In the genomic region with DNA sequence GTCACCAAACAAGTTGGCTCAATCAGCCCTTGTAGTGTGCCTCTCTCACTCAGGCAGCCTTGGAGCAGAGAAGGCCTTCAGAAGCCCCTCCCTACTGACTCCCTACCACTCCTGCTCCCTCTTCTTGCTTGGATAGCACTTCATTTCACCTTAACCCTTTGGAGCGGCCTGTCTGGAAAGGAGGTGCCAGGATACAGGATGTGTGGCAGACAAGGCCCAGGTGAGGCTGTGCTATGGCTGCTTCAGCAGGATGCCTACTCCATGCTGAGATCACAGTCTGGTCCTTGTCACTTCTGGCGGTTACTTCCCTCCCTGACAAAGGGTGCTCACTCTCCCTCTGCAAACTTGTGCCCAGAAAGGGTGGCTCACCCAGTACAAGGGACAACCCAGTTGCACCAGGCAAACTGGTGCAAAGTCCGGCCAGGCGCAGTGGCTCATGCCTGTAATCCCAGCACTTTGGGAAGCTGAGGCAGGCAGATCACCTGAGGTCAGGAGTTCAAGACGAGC, we compare ENCODE assay signal across 2 cellular contexts.
TF ChIP-seq lines count a peak whose summit lies in the region.

No MANE protein-coding gene starts in this region.

TF ChIP-seq in A549, 52 proteins besides CTCF, POLR2A, EP300 and RAD21:
- TF ChIP-seq MAFK (IDR thresholded peaks at IDR 0.05; ENCODE audit: partially characterized antibody) (no peak), SREBF2 (IDR thresholded peaks at IDR 0.05) (no peak), CEBPB (IDR thresholded peaks at IDR 0.05) (no peak), BHLHE40 (IDR thresholded peaks at IDR 0.05; ENCODE audit: low read depth, low read length) (no peak), TP53 (CRISPR knock-in tag; IDR thresholded peaks at IDR 0.05) (no peak), GATA3 (IDR thresholded peaks at IDR 0.05; ENCODE audit: borderline replicate concordance) (no peak), CBX2 (IDR thresholded peaks at IDR 0.05; ENCODE audit: borderline replicate concordance, low read depth) (no peak), HOXA7 (CRISPR knock-in tag; IDR thresholded peaks at IDR 0.05) (no peak), FOSL2 (IDR thresholded peaks at IDR 0.05) (no peak), FOSL2 (CRISPR knock-in tag; IDR thresholded peaks at IDR 0.05) (no peak), MAZ (IDR thresholded peaks at IDR 0.05; ENCODE audit: borderline replicate concordance, low read depth, low read length) (no peak), NPAS2 (CRISPR knock-in tag; IDR thresholded peaks at IDR 0.05; ENCODE audit: borderline replicate concordance) (no peak), EHF (CRISPR knock-in tag; IDR thresholded peaks at IDR 0.05) (no peak), CHD4 (IDR thresholded peaks at IDR 0.05; ENCODE audit: borderline replicate concordance) (no peak), POLR2AphosphoS2 (conservative IDR thresholded peaks at IDR 0.05; ENCODE audit: low read length) (no peak), NR3C1 (IDR thresholded peaks at IDR 0.05) (no peak), RARB (CRISPR knock-in tag; IDR thresholded peaks at IDR 0.05) (no peak)
- TF ChIP-seq, protein P1, sequence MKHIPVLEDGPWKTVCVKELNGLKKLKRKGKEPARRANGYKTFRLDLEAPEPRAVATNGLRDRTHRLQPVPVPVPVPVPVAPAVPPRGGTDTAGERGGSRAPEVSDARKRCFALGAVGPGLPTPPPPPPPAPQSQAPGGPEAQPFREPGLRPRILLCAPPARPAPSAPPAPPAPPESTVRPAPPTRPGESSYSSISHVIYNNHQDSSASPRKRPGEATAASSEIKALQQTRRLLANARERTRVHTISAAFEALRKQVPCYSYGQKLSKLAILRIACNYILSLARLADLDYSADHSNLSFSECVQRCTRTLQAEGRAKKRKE (CRISPR knock-in tag; IDR thresholded peaks at IDR 0.05; ENCODE audit: low read depth): no peak
- TF ChIP-seq, protein P2, sequence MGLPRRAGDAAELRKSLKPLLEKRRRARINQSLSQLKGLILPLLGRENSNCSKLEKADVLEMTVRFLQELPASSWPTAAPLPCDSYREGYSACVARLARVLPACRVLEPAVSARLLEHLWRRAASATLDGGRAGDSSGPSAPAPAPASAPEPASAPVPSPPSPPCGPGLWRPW (IDR thresholded peaks at IDR 0.05): no peak
TF ChIP-seq in A549: peak in this region for 0.

TF ChIP-seq in IMR-90, 13 proteins besides CTCF, POLR2A, EP300 and RAD21:
- TF ChIP-seq MAZ (IDR thresholded peaks at IDR 0.05; ENCODE audit: borderline replicate concordance, low read depth, low read length): no peak
- no peak for TF ChIP-seq BHLHE40 (IDR thresholded peaks at IDR 0.05; ENCODE audit: low read depth, low read length)
- TF ChIP-seq CEBPB (IDR thresholded peaks at IDR 0.05; ENCODE audit: low read depth, low read length): no peak
- TF ChIP-seq, protein P3, sequence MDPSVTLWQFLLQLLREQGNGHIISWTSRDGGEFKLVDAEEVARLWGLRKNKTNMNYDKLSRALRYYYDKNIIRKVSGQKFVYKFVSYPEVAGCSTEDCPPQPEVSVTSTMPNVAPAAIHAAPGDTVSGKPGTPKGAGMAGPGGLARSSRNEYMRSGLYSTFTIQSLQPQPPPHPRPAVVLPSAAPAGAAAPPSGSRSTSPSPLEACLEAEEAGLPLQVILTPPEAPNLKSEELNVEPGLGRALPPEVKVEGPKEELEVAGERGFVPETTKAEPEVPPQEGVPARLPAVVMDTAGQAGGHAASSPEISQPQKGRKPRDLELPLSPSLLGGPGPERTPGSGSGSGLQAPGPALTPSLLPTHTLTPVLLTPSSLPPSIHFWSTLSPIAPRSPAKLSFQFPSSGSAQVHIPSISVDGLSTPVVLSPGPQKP (IDR thresholded peaks at IDR 0.05; ENCODE audit: borderline replicate concordance, low read depth, low read length): no peak
- no peak for TF ChIP-seq MAFK (IDR thresholded peaks at IDR 0.05; ENCODE audit: low read depth, low read length)
- TF ChIP-seq RFX5 (IDR thresholded peaks at IDR 0.05; ENCODE audit: low read depth, low read length): no peak
- no peak for TF ChIP-seq RCOR1 (IDR thresholded peaks at IDR 0.05; ENCODE audit: insufficient replicate concordance, low read length)
- TF ChIP-seq FOS (IDR thresholded peaks at IDR 0.05; ENCODE audit: low read depth, low read length): no peak
- TF ChIP-seq SMC3 (IDR thresholded peaks at IDR 0.05; ENCODE audit: low read depth, low read length): no peak
- TF ChIP-seq, protein P4, sequence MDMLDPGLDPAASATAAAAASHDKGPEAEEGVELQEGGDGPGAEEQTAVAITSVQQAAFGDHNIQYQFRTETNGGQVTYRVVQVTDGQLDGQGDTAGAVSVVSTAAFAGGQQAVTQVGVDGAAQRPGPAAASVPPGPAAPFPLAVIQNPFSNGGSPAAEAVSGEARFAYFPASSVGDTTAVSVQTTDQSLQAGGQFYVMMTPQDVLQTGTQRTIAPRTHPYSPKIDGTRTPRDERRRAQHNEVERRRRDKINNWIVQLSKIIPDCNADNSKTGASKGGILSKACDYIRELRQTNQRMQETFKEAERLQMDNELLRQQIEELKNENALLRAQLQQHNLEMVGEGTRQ (IDR thresholded peaks at IDR 0.05; ENCODE audit: low read depth, low read length): no peak
- TF ChIP-seq MXI1 (IDR thresholded peaks at IDR 0.05; ENCODE audit: borderline replicate concordance, low read depth, low read length): no peak
- TF ChIP-seq CHD1 (IDR thresholded peaks at IDR 0.05; ENCODE audit: low read depth, low read length): no peak
- no peak for TF ChIP-seq NFE2L2 (IDR thresholded peaks at IDR 0.05; ENCODE audit: low read depth, low read length)
